14 cellular contexts compared by ENCODE assay signal in genomic region chrX:49198540-49199314, GRCh38. TPM values are rescaled to one million over a fixed set of nuclear protein-coding genes. Genes with fewer than 3 reads are reported as not detected.
DNase-seq lines count a peak whose midpoint lies in the region; TF ChIP-seq lines count a peak whose summit lies in the region.
"Had no signal": no experiment of that assay in that cellular context is flagged by ENCODE, and none has a peak within 500 bp of the region (broad histone marks: within the 10 kb centered on the region; RNA-seq: fewer than 3 reads in every experiment).

No MANE protein-coding gene starts in this region.

- POLR2A ChIA-PET in Caco-2 (lab: Charles Lee) = no interaction called here

- in situ Hi-C loops in GM23248 (cut with MboI) = no loop called here

- H3K79me2 ChIP-seq in GM23248 (ENCODE audit: insufficient read depth) = no peaks in the 10 kb centered on the region

- no peak for DNase-seq in Caco-2
- no peak for DNase-seq in posterior vena cava (ENCODE audit: low spot score)
- DNase-seq in cerebellar cortex (ENCODE audit: low spot score) = no peak
- no peak for DNase-seq in GM23248
- DNase-seq: COR-L47, Kasumi-1, left ventricle myocardium inferior, NCI-H2171, psoas muscle, RPMI8226, thyroid gland had no signal

- H3K4me1 ChIP-seq in Caco-2 (peaks cover 16% of the 10 kb centered on the region; the same call in 1 of the 2 replicates), HUES6 (ENCODE audit: control insufficient read depth, insufficient read depth, low read length) (peaks cover 9% of the 10 kb centered on the region), endocrine pancreas (ENCODE audit: control insufficient read depth, insufficient read depth, low read length) (peaks cover 6% of the 10 kb centered on the region), GM23248 (ENCODE audit: insufficient read depth) (no peaks in the 10 kb centered on the region)
- H3K4me1 ChIP-seq: psoas muscle had no signal

- no peaks in the 10 kb centered on the region for H3K9me2 ChIP-seq in GM23248 (ENCODE audit: insufficient read depth)

- H3K27me3 Mint-ChIP-seq in Caco-2 (ENCODE audit: insufficient read depth, unreplicated experiment) = no peaks in the 10 kb centered on the region

- H4K20me1 ChIP-seq in GM23248 (ENCODE audit: insufficient read depth) = no peaks in the 10 kb centered on the region

- H3K27me3 ChIP-seq in Caco-2 (replicated peaks; ENCODE audit: control insufficient read depth, insufficient read depth, low read length) (no peaks in the 10 kb centered on the region), HUES6 (ENCODE audit: control insufficient read depth, insufficient read depth, low read length) (peaks cover 25% of the 10 kb centered on the region), endocrine pancreas (ENCODE audit: control insufficient read depth, insufficient read depth, low read length) (no peaks in the 10 kb centered on the region), GM23248 (replicated peaks; ENCODE audit: insufficient read depth) (no peaks in the 10 kb centered on the region)
- H3K27me3 ChIP-seq: gastroesophageal sphincter, thyroid gland had no signal

- H3K27ac ChIP-seq in HUES6 (ENCODE audit: low read depth, low read length) = no peak overlapping the region
- no peak overlapping the region for H3K27ac ChIP-seq in GM23248
- H3K27ac ChIP-seq: psoas muscle, thyroid gland had no signal

- intact Hi-C loops in Caco-2 (cut with micrococcal nuclease; ENCODE audit: unreplicated experiment) (loop anchor here (10.0 kb wide), 1 partner anchor 636 kb away; no protein-coding TSS in a partner anchor), posterior vena cava (cut with DNase I) (no loop called here)

- no peaks in the 10 kb centered on the region for H3K9me3 Mint-ChIP-seq in Caco-2 (ENCODE audit: unreplicated experiment)

- no peaks in the 10 kb centered on the region for H3K9me3 ChIP-seq in Caco-2
- H3K9me3 ChIP-seq in HUES6 (ENCODE audit: control insufficient read depth, insufficient read depth, low read depth, low read length) = peaks cover 13% of the 10 kb centered on the region; the same call in 1 of the 2 replicates
- no peaks in the 10 kb centered on the region for H3K9me3 ChIP-seq in endocrine pancreas (ENCODE audit: control insufficient read depth, low read length)
- no peaks in the 10 kb centered on the region for H3K9me3 ChIP-seq in GM23248 (ENCODE audit: low read depth)
- H3K9me3 ChIP-seq: gastroesophageal sphincter, left ventricle myocardium inferior, psoas muscle, thyroid gland had no signal

- CTCF ChIA-PET in Caco-2 (lab: Charles Lee) = no interaction called here

- H3K36me3 Mint-ChIP-seq in Caco-2 (ENCODE audit: insufficient read depth, unreplicated experiment) = peaks cover 21% of the 10 kb centered on the region

- H2AFZ ChIP-seq in GM23248 = no peak overlapping the region

- no peak overlapping the region for H3K9ac ChIP-seq in HUES6 (ENCODE audit: low read length)
- H3K9ac ChIP-seq in endocrine pancreas (ENCODE audit: control insufficient read depth, insufficient read depth, low read length) = peak overlapping the region; percentile 80
- no peak overlapping the region for H3K9ac ChIP-seq in GM23248

- BruUV-seq in Caco-2 (replicated peaks; lab: Mats Ljungman, UMichigan) = no TSS peak

- peak overlapping the region; percentile 54 for H3K4me3 Mint-ChIP-seq in Caco-2 (ENCODE audit: unreplicated experiment)

- H3K36me3 ChIP-seq in Caco-2 (ENCODE audit: control insufficient read depth, insufficient read depth, low read length) (no peaks in the 10 kb centered on the region), HUES6 (ENCODE audit: control insufficient read depth, insufficient read depth, low read length) (no peaks in the 10 kb centered on the region), endocrine pancreas (ENCODE audit: control insufficient read depth, insufficient read depth, low read length) (no peaks in the 10 kb centered on the region), GM23248 (ENCODE audit: low read depth) (no peaks in the 10 kb centered on the region)
- H3K36me3 ChIP-seq: gastroesophageal sphincter, left ventricle myocardium inferior, thyroid gland had no signal

- TF ChIP-seq CTCF in Caco-2 (IDR thresholded peaks at IDR 0.05; ENCODE audit: insufficient read depth in 1 of 2, low read depth in 1 of 2, low read length in 1 of 2, severe bottlenecking in 1 of 2, unreplicated experiment in 1 of 2) = no peak

- H3K4me3 ChIP-seq in Caco-2 (ENCODE audit: low read depth, low read length) = peak overlapping the region; percentile 52; the same call in 1 of the 2 replicates
- peak overlapping the region; percentile 57 for H3K4me3 ChIP-seq in HUES6 (ENCODE audit: low read depth, low read length)
- H3K4me3 ChIP-seq in endocrine pancreas (ENCODE audit: control insufficient read depth, insufficient read depth, low read length) = peak overlapping the region; percentile 55
- no peak overlapping the region for H3K4me3 ChIP-seq in GM23248
- H3K4me3 ChIP-seq: thyroid gland had no signal

- no peak overlapping the region for H3K4me2 ChIP-seq in GM23248 (ENCODE audit: unreplicated experiment)

- H3F3A ChIP-seq in GM23248 (ENCODE audit: insufficient read depth) = no peaks in the 10 kb centered on the region

- peak overlapping the region; percentile 26 for H3K27ac Mint-ChIP-seq in Caco-2 (ENCODE audit: unreplicated experiment)

- H3K4me1 Mint-ChIP-seq in Caco-2 (ENCODE audit: low read depth, unreplicated experiment) = peaks cover 25% of the 10 kb centered on the region

- 0 to 9% methylated on average over 5 to 12 of the region's 12 CpGs for WGBS in GM23248 (ENCODE audit: low coverage in 1 of 2, low lambda C conversion rate in 2 of 2, missing lambda C conversion rate in 2 of 2), 2 experiments

RNA-seq across cellular contexts. Expression of gene SYP, which starts 1.3 kb away (rescaled TPM):
- total RNA-seq in Caco-2 (2022) = 18.3 and 23.3 TPM in 2 replicates
- 1 to 10 TPM; 1.1 to 1.5 TPM for total RNA-seq in posterior vena cava
- 0.54 TPM in 1 of 2 replicates, not detected in the other for total RNA-seq in GM23248 (2014; rRNA removed; shearing (Covaris generic))
- 0.23 TPM in 1 of 2 replicates, not detected in the other for polyA plus RNA-seq in GM23248 (2016; fragmentation: Nextera tagmentation; extraction: Ambion mirVana)

RNA-seq across cellular contexts. Expression of gene PRICKLE3, which starts 12.6 kb away (rescaled TPM):
- total RNA-seq in Caco-2 (2022) = 8.4 and 10.9 TPM in 2 replicates
- 1 to 10 TPM; 7.3 to 8.0 TPM for total RNA-seq in posterior vena cava
- total RNA-seq in GM23248 (2014; rRNA removed; shearing (Covaris generic)) = 9.0 and 10.8 TPM in 2 replicates
- 5.1 TPM in 2 replicates for polyA plus RNA-seq in GM23248 (2016; fragmentation: Nextera tagmentation; extraction: Ambion mirVana)

RNA-seq across cellular contexts. Expression of gene PLP2, which starts 27.0 kb away (rescaled TPM):
- total RNA-seq in Caco-2 (2022) (54.2 and 73.9 TPM in 2 replicates), posterior vena cava (100 to 1,000 TPM; 187 to 238 TPM)
- 62.3 and 62.5 TPM in 2 replicates for total RNA-seq in GM23248 (2014; rRNA removed; shearing (Covaris generic))
- 204 and 209 TPM in 2 replicates for polyA plus RNA-seq in GM23248 (2016; fragmentation: Nextera tagmentation; extraction: Ambion mirVana)

RNA-seq across cellular contexts. Expression of gene CACNA1F, which starts 34.4 kb away (rescaled TPM):
- total RNA-seq in Caco-2 (2022) = 0.05 and 0.09 TPM in 2 replicates
- total RNA-seq in posterior vena cava = under 1 TPM; 0.09 to 0.10 TPM
- not detected in 2 replicates for total RNA-seq in GM23248 (2014; rRNA removed; shearing (Covaris generic))
- not detected in 2 replicates for polyA plus RNA-seq in GM23248 (2016; fragmentation: Nextera tagmentation; extraction: Ambion mirVana)

RNA-seq across cellular contexts. Expression of gene MAGIX, which starts 36.2 kb away (rescaled TPM):
- total RNA-seq in Caco-2 (2022) = 1.5 and 2.1 TPM in 2 replicates
- total RNA-seq in posterior vena cava = 1 to 10 TPM; 1.3 to 2.8 TPM
- total RNA-seq in GM23248 (2014; rRNA removed; shearing (Covaris generic)) = 1.3 and 8.0 TPM in 2 replicates
- polyA plus RNA-seq in GM23248 (2016; fragmentation: Nextera tagmentation; extraction: Ambion mirVana) = 1.1 and 1.5 TPM in 2 replicates
